ENCODE assay signal across 1 cellular context in genomic region chr2:210475726-210476125, GRCh38.
TF ChIP-seq lines count a peak whose summit lies in the region.

No MANE protein-coding gene starts in this region.

TF ChIP-seq in liver, 16 proteins besides CTCF, POLR2A, EP300 and RAD21 (continued from another document):
- TF ChIP-seq REST (IDR thresholded peaks at IDR 0.05) (no peak), FOXA2 (IDR thresholded peaks at IDR 0.05) (no peak), NR2F2 (IDR thresholded peaks at IDR 0.05) (no peak), HNF4A (conservative IDR thresholded peaks at IDR 0.05) (no peak), TAF1 (conservative IDR thresholded peaks at IDR 0.05) (no peak), SP1 (IDR thresholded peaks at IDR 0.05) (no peak)
